8 cellular contexts compared by ENCODE assay signal in the genomic region with DNA sequence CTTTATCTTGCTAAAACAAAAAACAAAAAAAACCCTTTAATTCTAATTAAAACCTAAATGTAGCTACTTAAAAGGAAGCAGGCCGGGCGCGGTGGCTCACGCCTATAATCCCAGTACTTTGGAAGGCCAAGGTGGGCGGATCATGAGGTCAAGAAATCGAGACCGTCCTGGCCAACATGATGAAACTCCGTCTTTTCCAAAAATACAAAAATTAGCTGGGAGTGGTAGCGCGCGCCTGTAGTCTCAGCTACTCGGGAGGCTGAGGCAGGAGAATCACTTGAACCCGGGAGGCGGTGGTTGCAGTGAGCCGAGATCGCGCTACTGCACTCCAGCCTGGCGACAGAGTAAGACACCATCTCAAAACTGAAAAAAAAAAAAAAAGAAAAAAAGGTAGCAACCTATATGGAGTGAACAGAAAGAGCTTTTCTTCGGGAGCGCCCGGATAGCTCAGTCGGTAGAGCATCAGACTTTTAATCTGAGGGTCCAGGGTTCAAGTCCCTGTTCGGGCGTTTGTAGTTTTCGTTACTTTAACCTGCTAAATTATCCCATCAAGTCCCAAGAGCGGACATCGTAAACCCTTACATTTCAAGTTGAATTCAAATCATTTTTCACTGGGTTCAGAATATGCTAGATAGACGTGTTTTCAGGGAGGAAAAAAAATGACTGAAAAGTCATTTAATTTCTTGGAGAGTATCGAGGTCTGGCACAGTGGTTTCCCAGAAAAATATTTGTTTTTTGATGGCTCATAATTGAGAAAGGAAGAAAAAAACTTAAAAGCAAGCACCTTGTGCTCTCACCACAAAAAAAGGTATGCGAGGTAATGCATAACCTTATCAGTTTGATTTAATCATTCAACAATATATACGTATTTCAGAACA. TPM values are rescaled to one million over a fixed set of nuclear protein-coding genes. Genes with fewer than 3 reads are reported as not detected.
DNase-seq lines count a peak whose midpoint lies in the region; ATAC-seq and TF ChIP-seq lines count a peak whose summit lies in the region.

No MANE protein-coding gene starts in this region.

- peaks cover 3% of the 10 kb centered on the region for H3K4me1 ChIP-seq in skeletal muscle satellite cell (ENCODE audit: control insufficient read depth, insufficient read depth, low read length)

- DNase-seq in NCI-H2029 (lab: John Stamatoyannopoulos, UW) (peak; percentile 74), T-helper 9 cell (peak; percentile 55), brain microvascular endothelial cell (peak; percentile 85), iPS-NIHi11 (ENCODE audit: low spot score) (peak; percentile 41), epidermal melanocyte (ENCODE audit: insufficient read length, low spot score) (no peak)

- H3K27me3 ChIP-seq in brain microvascular endothelial cell (replicated peaks) (no peaks in the 10 kb centered on the region), skeletal muscle satellite cell (ENCODE audit: control insufficient read depth, insufficient read depth, low read length) (peaks cover 9% of the 10 kb centered on the region)

- peak overlapping the region; percentile 54 for H3K9ac ChIP-seq in skeletal muscle satellite cell (ENCODE audit: low read depth, low read length)

- H3K9me3 ChIP-seq in skeletal muscle satellite cell (replicated peaks; ENCODE audit: low read length) = no peaks in the 10 kb centered on the region

- peak; percentile 79 for ATAC-seq in GM18511 (IDR thresholded peaks at IDR 0.05; ENCODE audit: unreplicated experiment)
- ATAC-seq in HG03025 (IDR thresholded peaks at IDR 0.05; ENCODE audit: low FRiP score, unreplicated experiment) = peak; percentile 62

- peak overlapping the region; percentile 81 for H3K27ac ChIP-seq in brain microvascular endothelial cell

- TF ChIP-seq CTCF in brain microvascular endothelial cell (IDR thresholded peaks at IDR 0.05; ENCODE audit: low read depth, low read length, missing control alignments) = no peak

- peak overlapping the region; percentile 96 for H3K4me2 ChIP-seq in skeletal muscle satellite cell (ENCODE audit: low read length)

- H3K4me3 ChIP-seq in brain microvascular endothelial cell (ENCODE audit: low read depth, low read length) (peak overlapping the region; percentile 56), skeletal muscle satellite cell (ENCODE audit: low read length) (peak overlapping the region; percentile 81)

- H3K36me3 ChIP-seq in brain microvascular endothelial cell (replicated peaks) (no peaks in the 10 kb centered on the region), skeletal muscle satellite cell (ENCODE audit: insufficient read depth, low read length) (no peaks in the 10 kb centered on the region)

- in situ Hi-C loops in brain microvascular endothelial cell (cut with HindIII; ENCODE audit: low pct_ligation_motif_present, low sequenced_read_pairs) = no loop called here

RNA-seq across cellular contexts. Expression of gene MDM4, which starts 9.9 kb away (rescaled TPM):
- 15.1 and 21.5 TPM in 2 replicates for total RNA-seq in skeletal muscle satellite cell (2012; rRNA removed)

RNA-seq across cellular contexts. Expression of gene PIK3C2B, which starts 11.7 kb away (rescaled TPM):
- 2.8 and 3.5 TPM in 2 replicates for total RNA-seq in skeletal muscle satellite cell (2012; rRNA removed)
